ENCODE assay signal across 21 cellular contexts in the genomic region with DNA sequence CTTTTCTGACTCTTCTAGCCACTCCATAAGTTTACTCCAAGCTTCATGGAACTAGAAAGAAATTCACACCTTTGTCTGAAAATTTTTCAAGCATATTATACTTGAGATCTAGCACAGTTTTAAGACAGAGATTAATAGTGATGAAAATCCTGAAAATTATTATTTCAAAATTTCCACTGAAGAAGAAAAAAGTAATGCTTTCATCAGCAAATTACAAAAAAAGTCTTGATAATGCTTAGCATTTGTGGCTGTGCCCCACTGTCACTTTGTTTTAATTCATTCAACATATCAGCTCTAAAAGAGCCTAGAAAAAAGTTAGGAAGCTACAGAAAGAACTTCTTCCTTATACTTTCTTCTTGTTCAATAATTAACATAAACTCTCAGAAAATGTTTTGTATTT.
DNase-seq lines count a peak whose midpoint lies in the region; ATAC-seq, FAIRE-seq and TF ChIP-seq lines count a peak whose summit lies in the region.
"Had no signal": no experiment of that assay in that cellular context is flagged by ENCODE, and none has a peak within 500 bp of the region (broad histone marks: within the 10 kb centered on the region; RNA-seq: fewer than 3 reads in every experiment).

No MANE protein-coding gene starts in this region.

- CTCF ChIA-PET in IMR-90 (lab: Yijun Ruan, JAX), result no interaction called here

- H3K9me3 ChIP-seq in IMR-90 (ENCODE audit: control insufficient read depth, insufficient read depth, low read length) (no peaks in the 10 kb centered on the region), sigmoid colon (no peaks in the 10 kb centered on the region), aorta (ENCODE audit: control insufficient read depth, low read length) (no peaks in the 10 kb centered on the region)
- H3K9me3 ChIP-seq: A549 had no signal

- H4K5ac ChIP-seq in IMR-90 (ENCODE audit: low read depth, low read length), result no peak overlapping the region

- H4K20me1 ChIP-seq in IMR-90 (ENCODE audit: insufficient read depth, low read length), result peaks cover 7% of the 10 kb centered on the region; the same call in 1 of the 2 replicates

- DNase-seq in IMR-90, result no peak
- DNase-seq in sigmoid colon, result no peak
- no peak for DNase-seq in aorta
- DNase-seq in activated T-helper 2 cell treated with anti-CD3 and anti-CD28 coated beads, Interferon-gamma antibody, Interleukin-2, Interleukin-4, amounts not matched to agents 10 μg/mL and 5 μg/mL and 100 μg/mL, durations not matched to agents 14 hours and 24 hours and 36 hours (ENCODE audit: low spot score), result no peak
- DNase-seq: 8988T; C1 segment of cervical spinal cord; Calu3; CD4-positive, alpha-beta memory T cell; COR-L47; DMS153; DND-41; GDM1; GM23248; H9 had no signal

- H2BK120ac ChIP-seq in IMR-90 (ENCODE audit: low read depth, low read length), result no peak overlapping the region

- H3K36me3 ChIP-seq in IMR-90 (ENCODE audit: control insufficient read depth, insufficient read depth, low read length) (peaks cover 37% of the 10 kb centered on the region), sigmoid colon (peaks cover 9 to 79% (median 35%) of the 10 kb centered on the region in 4 donors), aorta (ENCODE audit: control insufficient read depth in 1 of 2, insufficient read depth in 2 of 2, low read length in 1 of 2) (peaks cover 4 to 8% of the 10 kb centered on the region in 2 donors)

- H3K4ac ChIP-seq in IMR-90 (ENCODE audit: low read depth, low read length), result no peak overlapping the region

- no peak overlapping the region for H2BK20ac ChIP-seq in IMR-90 (ENCODE audit: low read depth, low read length)

- H3K4me1 ChIP-seq in IMR-90 (ENCODE audit: control insufficient read depth, insufficient read depth, low read length), result peaks cover 8% of the 10 kb centered on the region
- peaks cover 0 to 68% (median 59%) of the 10 kb centered on the region in 4 donors for H3K4me1 ChIP-seq in sigmoid colon
- peaks cover 0 to 2% of the 10 kb centered on the region in 2 donors for H3K4me1 ChIP-seq in aorta (ENCODE audit: control insufficient read depth in 1 of 2, insufficient read depth in 2 of 2, low read length in 2 of 2)

- H3K79me1 ChIP-seq in IMR-90 (ENCODE audit: low read depth in 1 of 2, low read length in 2 of 2), result peaks cover 3 to 24% of the 10 kb centered on the region in 2 experiments

- H2BK5ac ChIP-seq in IMR-90 (ENCODE audit: low read depth, low read length, poor library complexity, severe bottlenecking), result no peak overlapping the region

- H4K91ac ChIP-seq in IMR-90 (ENCODE audit: insufficient read depth, low read depth, low read length), result no peak overlapping the region

- no peak overlapping the region for H3K14ac ChIP-seq in IMR-90 (replicated peaks; ENCODE audit: low read depth, low read length)

- H3K9ac ChIP-seq in IMR-90 (ENCODE audit: low read depth, low read length), result no peak overlapping the region
- H3K9ac ChIP-seq: GM23248 had no signal

- no peak for TF ChIP-seq EP300 in sigmoid colon (IDR thresholded peaks at IDR 0.05)

- H3K4me3 ChIP-seq in IMR-90 (ENCODE audit: insufficient read depth, low read depth, low read length) (no peak overlapping the region), sigmoid colon (no peak overlapping the region), aorta (ENCODE audit: low read length in 2 of 2) (no peak overlapping the region)
- H3K4me3 ChIP-seq: A549, GM12878, GM23248 had no signal

- no peak overlapping the region for H3K4me2 ChIP-seq in IMR-90 (ENCODE audit: low read depth, low read length)
- H3K4me2 ChIP-seq: A549 had no signal

- no peak for TF ChIP-seq CTCF in IMR-90 (conservative IDR thresholded peaks at IDR 0.05; ENCODE audit: low read depth, low read length)
- no peak for TF ChIP-seq CTCF in sigmoid colon (IDR thresholded peaks at IDR 0.05)

- TF ChIP-seq POLR2A in IMR-90 (IDR thresholded peaks at IDR 0.05; ENCODE audit: low read depth, low read length) (no peak), sigmoid colon (IDR thresholded peaks at IDR 0.05) (no peak)

- no peaks in the 10 kb centered on the region for H3K27me3 Mint-ChIP-seq in activated T-helper 2 cell treated with anti-CD3 and anti-CD28 coated beads, Interferon-gamma antibody, Interleukin-2, Interleukin-4, amounts not matched to agents 10 μg/mL and 5 μg/mL and 100 μg/mL, durations not matched to agents 14 hours and 24 hours and 36 hours (ENCODE audit: low read depth)
- H3K27me3 Mint-ChIP-seq: CD4-positive, alpha-beta memory T cell had no signal

- dilution Hi-C loops in IMR-90 (cut with HindIII; ENCODE audit: low sequenced_read_pairs, unreplicated experiment), result no loop called here

- H3K56ac ChIP-seq in IMR-90 (ENCODE audit: extremely low read depth, insufficient read depth, low read length), result no peak overlapping the region

- TF ChIP-seq RAD21 in IMR-90 (IDR thresholded peaks at IDR 0.05; ENCODE audit: low read length), result no peak

- H3K4me3 Mint-ChIP-seq in activated T-helper 2 cell treated with anti-CD3 and anti-CD28 coated beads, Interferon-gamma antibody, Interleukin-2, Interleukin-4, amounts not matched to agents 10 μg/mL and 5 μg/mL and 100 μg/mL, durations not matched to agents 14 hours and 24 hours and 36 hours (ENCODE audit: low read depth), result no peak overlapping the region
- H3K4me3 Mint-ChIP-seq: CD4-positive, alpha-beta memory T cell; H9 had no signal

- no peak overlapping the region for H3K18ac ChIP-seq in IMR-90 (ENCODE audit: low read depth, low read length)

- no TSS peak for BruUV-seq in IMR-90 (replicated peaks; lab: Mats Ljungman, UMichigan)

- H3K9me3 Mint-ChIP-seq in activated T-helper 2 cell treated with anti-CD3 and anti-CD28 coated beads, Interferon-gamma antibody, Interleukin-2, Interleukin-4, amounts not matched to agents 10 μg/mL and 5 μg/mL and 100 μg/mL, durations not matched to agents 14 hours and 24 hours and 36 hours, result no peaks in the 10 kb centered on the region
- H3K9me3 Mint-ChIP-seq: CD4-positive, alpha-beta memory T cell; H9 had no signal

- H3K36me3 Mint-ChIP-seq in activated T-helper 2 cell treated with anti-CD3 and anti-CD28 coated beads, Interferon-gamma antibody, Interleukin-2, Interleukin-4, amounts not matched to agents 10 μg/mL and 5 μg/mL and 100 μg/mL, durations not matched to agents 14 hours and 24 hours and 36 hours (ENCODE audit: low read depth), result no peaks in the 10 kb centered on the region
- H3K36me3 Mint-ChIP-seq: CD4-positive, alpha-beta memory T cell had no signal

- peaks cover 5% of the 10 kb centered on the region; the same call in 1 of the 2 replicates for H3K9me1 ChIP-seq in IMR-90 (ENCODE audit: insufficient read depth, low read length)

- H2AK5ac ChIP-seq in IMR-90 (ENCODE audit: low read depth, low read length), result no peak overlapping the region

- in situ Hi-C loops in IMR-90 (cut with MboI; ENCODE audit: low sequenced_read_pairs), result no loop called here

- H2BK15ac ChIP-seq in IMR-90 (ENCODE audit: low read depth, low read length), result no peak overlapping the region

- no peak overlapping the region for H4K8ac ChIP-seq in IMR-90 (ENCODE audit: low read depth in 2 of 2, low read length in 2 of 2)

- H3K27ac ChIP-seq in IMR-90 (ENCODE audit: insufficient read depth, low read length) (no peak overlapping the region), sigmoid colon (peak overlapping the region in 2 of 4 donors; percentile 69 to 85), aorta (ENCODE audit: low read depth in 1 of 2, low read length in 2 of 2) (no peak overlapping the region)
- H3K27ac ChIP-seq: A549, GM23248 had no signal

- POLR2A ChIA-PET in IMR-90 (lab: Charles Lee; ENCODE audit: unreplicated experiment), result no interaction called here

- no peak overlapping the region for H2AK9ac ChIP-seq in IMR-90 (replicated peaks; ENCODE audit: low read depth, low read length, poor library complexity)

- no peak overlapping the region for H3K23ac ChIP-seq in IMR-90 (ENCODE audit: low read depth, low read length)

- H3K27ac Mint-ChIP-seq in activated T-helper 2 cell treated with anti-CD3 and anti-CD28 coated beads, Interferon-gamma antibody, Interleukin-2, Interleukin-4, amounts not matched to agents 10 μg/mL and 5 μg/mL and 100 μg/mL, durations not matched to agents 14 hours and 24 hours and 36 hours, result no peak overlapping the region
- H3K27ac Mint-ChIP-seq: CD4-positive, alpha-beta memory T cell; H9 had no signal

- no peak overlapping the region for H2AFZ ChIP-seq in IMR-90 (replicated peaks; ENCODE audit: low read length, poor library complexity)
- H2AFZ ChIP-seq: GM23248 had no signal

- H3K27me3 ChIP-seq in IMR-90 (ENCODE audit: control insufficient read depth, insufficient read depth, low read length), result no peaks in the 10 kb centered on the region
- H3K27me3 ChIP-seq in sigmoid colon, result no peaks in the 10 kb centered on the region
- no peaks in the 10 kb centered on the region for H3K27me3 ChIP-seq in aorta (ENCODE audit: control insufficient read depth in 1 of 2, insufficient read depth in 2 of 2, low read length in 1 of 2)

- intact Hi-C loops in IMR-90 (cut with micrococcal nuclease) (no loop called here), sigmoid colon (cut with DNase I) (no loop called here), aorta (cut with DNase I) (no loop called here)
- intact Hi-C loops in activated T-helper 2 cell treated with anti-CD3 and anti-CD28 coated beads, Interferon-gamma antibody, Interleukin-2, Interleukin-4, amounts not matched to agents 10 μg/mL and 5 μg/mL and 100 μg/mL, durations not matched to agents 14 hours and 24 hours and 36 hours (cut with micrococcal nuclease), result no loop called here

- H3K4me1 Mint-ChIP-seq in activated T-helper 2 cell treated with anti-CD3 and anti-CD28 coated beads, Interferon-gamma antibody, Interleukin-2, Interleukin-4, amounts not matched to agents 10 μg/mL and 5 μg/mL and 100 μg/mL, durations not matched to agents 14 hours and 24 hours and 36 hours (ENCODE audit: low read depth), result no peaks in the 10 kb centered on the region
- H3K4me1 Mint-ChIP-seq: CD4-positive, alpha-beta memory T cell had no signal

- ATAC-seq in IMR-90 (ENCODE audit: low read depth) (no peak), aorta (ENCODE audit: low FRiP score) (no peak)
- ATAC-seq: A549, GM12878, HCT116 had no signal

- FAIRE-seq in G401.6 (lab: Jason Lieb, UNC) (peak; percentile 15), islet of Langerhans (lab: Jason Lieb, UNC) (peak; percentile 17)
- FAIRE-seq: A549, GM12878, GM19239, H1 had no signal

TF ChIP-seq in IMR-90, 13 proteins besides CTCF, POLR2A, EP300 and RAD21:
- TF ChIP-seq MAFK (IDR thresholded peaks at IDR 0.05; ENCODE audit: low read depth, low read length), result peak; percentile 57
- TF ChIP-seq, protein P1, sequence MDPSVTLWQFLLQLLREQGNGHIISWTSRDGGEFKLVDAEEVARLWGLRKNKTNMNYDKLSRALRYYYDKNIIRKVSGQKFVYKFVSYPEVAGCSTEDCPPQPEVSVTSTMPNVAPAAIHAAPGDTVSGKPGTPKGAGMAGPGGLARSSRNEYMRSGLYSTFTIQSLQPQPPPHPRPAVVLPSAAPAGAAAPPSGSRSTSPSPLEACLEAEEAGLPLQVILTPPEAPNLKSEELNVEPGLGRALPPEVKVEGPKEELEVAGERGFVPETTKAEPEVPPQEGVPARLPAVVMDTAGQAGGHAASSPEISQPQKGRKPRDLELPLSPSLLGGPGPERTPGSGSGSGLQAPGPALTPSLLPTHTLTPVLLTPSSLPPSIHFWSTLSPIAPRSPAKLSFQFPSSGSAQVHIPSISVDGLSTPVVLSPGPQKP (IDR thresholded peaks at IDR 0.05; ENCODE audit: borderline replicate concordance, low read depth, low read length), result no peak
